Comparison of ENCODE assay signal across 8 cellular contexts in genomic region chr17:16584273-16584995, GRCh38. TPM values are rescaled to one million over a fixed set of nuclear protein-coding genes. Genes with fewer than 3 reads are reported as not detected.
DNase-seq lines count a peak whose midpoint lies in the region; ATAC-seq, FAIRE-seq and TF ChIP-seq lines count a peak whose summit lies in the region.

No MANE protein-coding gene starts in this region.

- H2BK120ac ChIP-seq in mesendoderm (ENCODE audit: low read depth, low read length), result no peak overlapping the region

- H4K5ac ChIP-seq in mesendoderm (ENCODE audit: low read length), result no peak overlapping the region

- H3K9me3 Mint-ChIP-seq in CD8-positive, alpha-beta memory T cell, result peaks cover 0 to 3% (median 0%) of the 10 kb centered on the region in 5 donors

- no peak for TF ChIP-seq POLR2A in endothelial cell of umbilical vein (IDR thresholded peaks at IDR 0.05; ENCODE audit: low read depth, low read length)

- H2AFZ ChIP-seq in endothelial cell of umbilical vein (ENCODE audit: low read depth, low read length), result peak overlapping the region; percentile 95

- no peaks in the 10 kb centered on the region for H3K36me3 ChIP-seq in CD8-positive, alpha-beta memory T cell (ENCODE audit: insufficient read depth, low read length)
- H3K36me3 ChIP-seq in endothelial cell of umbilical vein (ENCODE audit: control insufficient read depth in 2 of 2, extremely low read depth in 1 of 2, insufficient read depth in 2 of 2, low read length in 2 of 2) (no peaks in the 10 kb centered on the region), mesendoderm (ENCODE audit: control insufficient read depth, insufficient read depth, low read length) (no peaks in the 10 kb centered on the region)

- intact Hi-C loops in endothelial cell of umbilical vein (cut with micrococcal nuclease), result loop anchor here (1.0 kb wide), 1 partner anchor 47 kb away; no protein-coding TSS in a partner anchor

- peak overlapping the region; percentile 51 for H3K4me3 ChIP-seq in CD8-positive, alpha-beta memory T cell (ENCODE audit: low read length)
- H3K4me3 ChIP-seq in endothelial cell of umbilical vein (replicated peaks in 1 of 3; ENCODE audit: insufficient read depth in 1 of 3, low read depth in 1 of 3, low read length in 3 of 3) (peak overlapping the region in 1 of 3 experiments; percentile 16), mesendoderm (ENCODE audit: low read length) (peak overlapping the region; percentile 31)

- H3K18ac ChIP-seq in mesendoderm (ENCODE audit: low read length), result no peak overlapping the region

- H3K79me2 ChIP-seq in endothelial cell of umbilical vein (ENCODE audit: control insufficient read depth, insufficient read depth, low read length) (no peaks in the 10 kb centered on the region), mesendoderm (ENCODE audit: control insufficient read depth, insufficient read depth, low read length) (no peaks in the 10 kb centered on the region)

- BruUV-seq in endothelial cell of umbilical vein (replicated peaks; lab: Mats Ljungman, UMichigan), result no TSS peak

- WGBS in mesendoderm (ENCODE audit: extremely low coverage, insufficient coverage, low lambda C conversion rate), result no CpG with 5 or more reads among the region's 39 CpGs

- no peaks in the 10 kb centered on the region for H3K9me3 ChIP-seq in CD8-positive, alpha-beta memory T cell (ENCODE audit: low read length)
- no peaks in the 10 kb centered on the region for H3K9me3 ChIP-seq in endothelial cell of umbilical vein (replicated peaks; ENCODE audit: control insufficient read depth, insufficient read depth, low read length)

- POLR2A ChIA-PET in CD8-positive, alpha-beta memory T cell (lab: Charles Lee), result interaction anchor here (0.7 to 1.2 kb wide), 2 partner anchors 48 to 591 kb away, joined by 3 to 4 read pairs; no protein-coding TSS in a partner anchor
- POLR2A ChIA-PET in endothelial cell of umbilical vein (lab: Charles Lee), result interaction anchor here (0.9 kb wide), 1 partner anchor 145 kb away, joined by 3 read pairs; no protein-coding TSS in a partner anchor

- H3K79me1 ChIP-seq in mesendoderm (ENCODE audit: low read length), result no peaks in the 10 kb centered on the region

- ATAC-seq in HG03521 (IDR thresholded peaks at IDR 0.05; ENCODE audit: unreplicated experiment) (peak; percentile 69), HG02571 (IDR thresholded peaks at IDR 0.05; ENCODE audit: unreplicated experiment) (no peak)

- no peak overlapping the region for H4K8ac ChIP-seq in mesendoderm (ENCODE audit: low read depth, low read length)

- no peak overlapping the region for H3K4ac ChIP-seq in mesendoderm (ENCODE audit: low read depth, low read length)

- H4K20me1 ChIP-seq in endothelial cell of umbilical vein (replicated peaks; ENCODE audit: control insufficient read depth, extremely low read depth, insufficient read depth, low read length), result no peaks in the 10 kb centered on the region

- no peak overlapping the region for H2BK5ac ChIP-seq in mesendoderm (ENCODE audit: low read length)

- no peak overlapping the region for H3K27ac ChIP-seq in CD8-positive, alpha-beta memory T cell (ENCODE audit: low read depth, low read length)
- H3K27ac ChIP-seq in endothelial cell of umbilical vein (ENCODE audit: insufficient read depth, low read depth, low read length), result no peak overlapping the region
- no peak overlapping the region for H3K27ac ChIP-seq in mesendoderm (ENCODE audit: low read depth, low read length)

- H3K4me2 ChIP-seq in endothelial cell of umbilical vein (ENCODE audit: insufficient read depth, low read length) (peak overlapping the region; percentile 62), mesendoderm (ENCODE audit: low read length) (peak overlapping the region; percentile 90)

- CTCF ChIA-PET in CD8-positive, alpha-beta memory T cell (lab: Charles Lee), result interaction anchor here (0.7 to 6.7 kb wide), 15 partner anchors 10 to 295 kb away, joined by 3 to 75 read pairs (median 4); partner anchors contain the start of gene ZNF287
- CTCF ChIA-PET in endothelial cell of umbilical vein (lab: Charles Lee), result interaction anchor here (0.5 to 3.5 kb wide), 20 partner anchors 9 to 407 kb away, joined by 3 to 27 read pairs (median 3); partner anchors contain the start of gene ZNF287

- H3K9me1 ChIP-seq in endothelial cell of umbilical vein (replicated peaks; ENCODE audit: control insufficient read depth, extremely low read depth, insufficient read depth, low read length), result no peaks in the 10 kb centered on the region

- peak overlapping the region; percentile 67 to 94 (median 87) for H3K27ac Mint-ChIP-seq in CD8-positive, alpha-beta memory T cell

- dilution Hi-C loops in endothelial cell of umbilical vein (cut with MboI; ENCODE audit: extremely low pct_ligation_motif_present, low sequenced_read_pairs), result no loop called here

- H3K9ac ChIP-seq in endothelial cell of umbilical vein (replicated peaks; ENCODE audit: extremely low read depth, insufficient read depth, low read length), result no peak overlapping the region
- peak overlapping the region; percentile 76 for H3K9ac ChIP-seq in mesendoderm (ENCODE audit: low read length)

- peak; percentile 76 for FAIRE-seq in endothelial cell of umbilical vein (lab: Jason Lieb, UNC)

- H3K4me1 Mint-ChIP-seq in CD8-positive, alpha-beta memory T cell, result peaks cover 17 to 25% (median 18%) of the 10 kb centered on the region in 3 donors

- no peak overlapping the region for H3K23ac ChIP-seq in mesendoderm (ENCODE audit: low read length)

- H2BK15ac ChIP-seq in mesendoderm (replicated peaks; ENCODE audit: low read depth), result no peak overlapping the region

- no peaks in the 10 kb centered on the region for H3K27me3 ChIP-seq in CD8-positive, alpha-beta memory T cell (ENCODE audit: insufficient read depth, low read length, poor library complexity, severe bottlenecking)
- peaks cover 26 to 32% of the 10 kb centered on the region in 2 experiments for H3K27me3 ChIP-seq in endothelial cell of umbilical vein (ENCODE audit: control insufficient read depth in 2 of 2, insufficient read depth in 2 of 2, low read length in 2 of 2)
- H3K27me3 ChIP-seq in mesendoderm (ENCODE audit: insufficient read depth, low read length, poor library complexity), result peaks cover 2% of the 10 kb centered on the region

- DNase-seq in CD8-positive, alpha-beta memory T cell, result peak; percentile 86 to 94 (median 90)
- peak; percentile 78 for DNase-seq in NOMO-1 treated with DMSO at 0.1 percent for 48 hours (lab: John Stamatoyannopoulos, UW; ENCODE audit: unreplicated experiment)
- DNase-seq in activated CD8-positive, alpha-beta memory T cell treated with anti-CD3 and anti-CD28 coated beads, Interleukin-2, amount 50 U/mL, for 48 hours, result peak; percentile 95
- peak; percentile 89 for DNase-seq in endothelial cell of umbilical vein (ENCODE audit: low read depth, low spot score)
- peak; percentile 88 for DNase-seq in mesendoderm
- DNase-seq in stimulated activated CD4-positive, alpha-beta T cell treated with anti-CD3 and anti-CD28 coated beads, TNF-alpha, amount 100 ng/mL, for 48 hours (ENCODE audit: low read depth in 3 of 3), result peak; percentile 89 to 91 (median 90)

- TF ChIP-seq CTCF in endothelial cell of umbilical vein (IDR thresholded peaks at IDR 0.05; ENCODE audit: extremely low read depth in 1 of 2, insufficient read depth in 1 of 2, low read depth in 1 of 2, low read length in 2 of 2), result peak; percentile 93 to 99

- peak overlapping the region; percentile 90 for H3K56ac ChIP-seq in mesendoderm (ENCODE audit: low read length)

- H3K4me1 ChIP-seq in CD8-positive, alpha-beta memory T cell (ENCODE audit: insufficient read depth, low read length), result peaks cover 14% of the 10 kb centered on the region
- H3K4me1 ChIP-seq in endothelial cell of umbilical vein (ENCODE audit: control insufficient read depth, extremely low read depth, insufficient read depth, low read length) (peaks cover 4% of the 10 kb centered on the region), mesendoderm (ENCODE audit: control insufficient read depth, low read depth, low read length) (no peaks in the 10 kb centered on the region)

- peaks cover 20 to 31% of the 10 kb centered on the region in 2 donors for H3K27me3 Mint-ChIP-seq in CD8-positive, alpha-beta memory T cell

- no peak overlapping the region for H2AK5ac ChIP-seq in mesendoderm (ENCODE audit: low read length)

- peaks cover 0 to 4% (median 0%) of the 10 kb centered on the region in 3 donors for H3K36me3 Mint-ChIP-seq in CD8-positive, alpha-beta memory T cell

- peak overlapping the region; percentile 15 to 86 (median 79) for H3K4me3 Mint-ChIP-seq in CD8-positive, alpha-beta memory T cell

TF ChIP-seq in endothelial cell of umbilical vein, 7 proteins besides CTCF, POLR2A, EP300 and RAD21:
- TF ChIP-seq POLR2AphosphoS5 (IDR thresholded peaks at IDR 0.05; ENCODE audit: insufficient read depth, low read depth, low read length) (no peak), EZH2 (IDR thresholded peaks at IDR 0.05; ENCODE audit: borderline replicate concordance, low read depth, low read length, severe bottlenecking) (no peak), FOS (IDR thresholded peaks at IDR 0.05; ENCODE audit: borderline replicate concordance, insufficient read depth, low read length) (no peak), JUN (IDR thresholded peaks at IDR 0.05; ENCODE audit: borderline replicate concordance, insufficient read depth, insufficient read length, low read depth) (no peak), GATA2 (IDR thresholded peaks at IDR 0.05; ENCODE audit: insufficient read depth, insufficient read length, low read depth, low read length) (no peak), MYC (IDR thresholded peaks at IDR 0.05; ENCODE audit: low read depth, low read length) (no peak), MAX (IDR thresholded peaks at IDR 0.05; ENCODE audit: insufficient read depth, insufficient read length) (no peak)

RNA-seq across cellular contexts. Expression of gene ZNF287, which starts 15.4 kb away (rescaled TPM):
- total RNA-seq in CD8-positive, alpha-beta memory T cell, result 1 to 10 TPM; 8.9 to 9.2 TPM
- 14.5 TPM for polyA plus RNA-seq in CD8-positive, alpha-beta memory T cell
- total RNA-seq in endothelial cell of umbilical vein, result 5.5 and 6.9 TPM in 2 replicates
- polyA plus RNA-seq in endothelial cell of umbilical vein, result 2.5 and 3.6 TPM in 2 replicates
- polyA plus RNA-seq in endothelial cell of umbilical vein (2011; cell fraction: cytosol; rRNA removed), result 3.5 and 4.2 TPM in 2 replicates
- 4.8 and 6.5 TPM in 2 replicates for polyA plus RNA-seq in endothelial cell of umbilical vein (2011; cell fraction: nucleus; rRNA removed)
- 8.9 and 9.5 TPM in 2 replicates for polyA plus RNA-seq in endothelial cell of umbilical vein (2012)
- polyA minus RNA-seq in endothelial cell of umbilical vein, result 3.4 and 4.2 TPM in 2 replicates
- polyA minus RNA-seq in endothelial cell of umbilical vein (2011; cell fraction: cytosol; rRNA and poly(A)+ RNA removed), result not detected
- polyA minus RNA-seq in endothelial cell of umbilical vein (2011; cell fraction: nucleus; rRNA and poly(A)+ RNA removed), result 2.6 TPM in 2 replicates
- polyA plus RNA-seq in mesendoderm (2013, experiment 1 of 2), result 3.5 TPM
- polyA plus RNA-seq in mesendoderm (2013, experiment 2 of 2), result 2.3 TPM
